ENCODE assay signal across 17 cellular contexts in genomic region chr19:55027472-55028337, GRCh38. TPM values are rescaled to one million over a fixed set of nuclear protein-coding genes. Genes with fewer than 3 reads are reported as not detected.
DNase-seq lines count a peak whose midpoint lies in the region; ATAC-seq and TF ChIP-seq lines count a peak whose summit lies in the region.
"Had no signal": no experiment of that assay in that cellular context is flagged by ENCODE, and none has a peak within 500 bp of the region (broad histone marks: within the 10 kb centered on the region; RNA-seq: fewer than 3 reads in every experiment).

No MANE protein-coding gene starts in this region.

- H2AFZ ChIP-seq in OCI-LY1 (ENCODE audit: low read length) = no peak overlapping the region

- H3K4me1 Mint-ChIP-seq in CD4-positive, alpha-beta T cell (ENCODE audit: low read depth) = peaks cover 16% of the 10 kb centered on the region

- no peak for TF ChIP-seq EP300 in gastroesophageal sphincter (IDR thresholded peaks at IDR 0.05)

- H3K36me3 ChIP-seq in H7 (replicated peaks; ENCODE audit: control insufficient read depth, insufficient read depth, low read length) (no peaks in the 10 kb centered on the region), OCI-LY1 (ENCODE audit: insufficient read depth, low read length) (peaks cover 18% of the 10 kb centered on the region), gastroesophageal sphincter (no peaks in the 10 kb centered on the region)

- H3K27ac ChIP-seq in CD4-positive, alpha-beta T cell (ENCODE audit: low read depth, low read length) = peak overlapping the region; percentile 29
- H3K27ac ChIP-seq in OCI-LY1 (ENCODE audit: low read depth, low read length, poor library complexity, severe bottlenecking) = peak overlapping the region; percentile 62
- H3K27ac ChIP-seq in gastroesophageal sphincter = no peak overlapping the region

- H3K27me3 ChIP-seq in CD4-positive, alpha-beta T cell (ENCODE audit: control insufficient read depth, insufficient read depth, low read length) = no peaks in the 10 kb centered on the region
- H3K27me3 ChIP-seq in H7 (ENCODE audit: control insufficient read depth, insufficient read depth, low read length) (no peaks in the 10 kb centered on the region), OCI-LY1 (ENCODE audit: insufficient read depth, low read length) (no peaks in the 10 kb centered on the region), gastroesophageal sphincter (no peaks in the 10 kb centered on the region)

- WGBS in gastroesophageal sphincter (ENCODE audit: low coverage in 1 of 2), 2 donors = 71 to 84% methylated on average over 3 to 7 of the region's 21 CpGs

- no peak overlapping the region for H3K4me3 Mint-ChIP-seq in CD4-positive, alpha-beta T cell
- H3K4me3 Mint-ChIP-seq: stimulated activated naive B cell treated with anti-CD40 and anti-IgM and Interleukin-4, amounts not matched to agents 10 μg/mL and 1 μg/mL and 100 μg/mL, for 72 hours had no signal

- no peaks in the 10 kb centered on the region; the same call in 1 of the 2 replicates for H3F3A ChIP-seq in OCI-LY1 (ENCODE audit: insufficient read depth, low read length)

- intact Hi-C loops in CD4-positive, alpha-beta T cell (cut with DNase I, micrococcal nuclease) = no loop called here

- H3K4me1 ChIP-seq in OCI-LY1 (ENCODE audit: insufficient read depth, low read length, severe bottlenecking) (peaks cover 25% of the 10 kb centered on the region), gastroesophageal sphincter (no peaks in the 10 kb centered on the region)

- peaks cover 11% of the 10 kb centered on the region for H3K9me3 ChIP-seq in CD4-positive, alpha-beta T cell (ENCODE audit: control insufficient read depth, low read length)
- peaks cover 11% of the 10 kb centered on the region; the same call in 1 of the 2 replicates for H3K9me3 ChIP-seq in OCI-LY1 (ENCODE audit: low read length)
- H3K9me3 ChIP-seq in gastroesophageal sphincter = no peaks in the 10 kb centered on the region

- H3K4me2 ChIP-seq in OCI-LY1 (ENCODE audit: low read length) = no peak overlapping the region

- H3K27ac Mint-ChIP-seq in CD4-positive, alpha-beta T cell = no peak overlapping the region
- H3K27ac Mint-ChIP-seq: progenitor cell of endocrine pancreas; stimulated activated naive B cell treated with anti-CD40 and anti-IgM and Interleukin-4, amounts not matched to agents 10 μg/mL and 1 μg/mL and 100 μg/mL, for 72 hours had no signal

- DNase-seq in CD4-positive, alpha-beta T cell = no peak
- DNase-seq in H7 = peak; percentile 38
- DNase-seq in iris pigment epithelial cell (ENCODE audit: low read depth) = peak; percentile 3
- DNase-seq in NCI-H345 (lab: John Stamatoyannopoulos, UW) = no peak
- DNase-seq: aorta; hippocampal formation; NCI-H510A; stimulated activated CD4-positive, alpha-beta T cell treated with anti-CD3 and anti-CD28 coated beads, Interleukin-2, amount 100 ng/mL, for 24 hours; stimulated activated naive B cell treated with anti-CD40 and anti-IgM and Interleukin-4, amounts not matched to agents 10 μg/mL and 1 μg/mL and 100 μg/mL, for 72 hours had no signal

- ATAC-seq in CD4-positive, alpha-beta T cell (ENCODE audit: poor library complexity) = no peak
- no peak for ATAC-seq in HG02588 (IDR thresholded peaks at IDR 0.05; ENCODE audit: unreplicated experiment)
- ATAC-seq in HG03095 (IDR thresholded peaks at IDR 0.05; ENCODE audit: unreplicated experiment) = no peak
- ATAC-seq in gastroesophageal sphincter = no peak
- ATAC-seq: GM12878; stimulated activated naive B cell treated with anti-CD40 and anti-IgM and Interleukin-4, amounts not matched to agents 10 μg/mL and 1 μg/mL and 100 μg/mL, for 72 hours had no signal

- no peak overlapping the region for H3K9ac ChIP-seq in OCI-LY1 (ENCODE audit: low read length)

- H4K20me1 ChIP-seq in OCI-LY1 (ENCODE audit: insufficient read depth, low read length) = no peaks in the 10 kb centered on the region

- H3K36me3 Mint-ChIP-seq in CD4-positive, alpha-beta T cell (ENCODE audit: low read depth) = peaks cover 21% of the 10 kb centered on the region

- CTCF ChIA-PET in CD4-positive, alpha-beta T cell (lab: Charles Lee) = no interaction called here

- H3K9me2 ChIP-seq in OCI-LY1 (ENCODE audit: low read depth, low read length) = no peaks in the 10 kb centered on the region

- 0 out of 2 replicates have a peak, but pooled peaks cover 4% of the 10 kb centered on the region for H3K79me2 ChIP-seq in OCI-LY1 (ENCODE audit: insufficient read depth, low read length)

- peaks cover 11% of the 10 kb centered on the region for H3K9me3 Mint-ChIP-seq in CD4-positive, alpha-beta T cell

- TF ChIP-seq CTCF in CD4-positive, alpha-beta T cell (IDR thresholded peaks at IDR 0.05) = no peak
- TF ChIP-seq CTCF in OCI-LY1 (IDR thresholded peaks at IDR 0.05; ENCODE audit: low read length) = no peak
- TF ChIP-seq CTCF in gastroesophageal sphincter (IDR thresholded peaks at IDR 0.05) = no peak

- no peaks in the 10 kb centered on the region for H3K27me3 Mint-ChIP-seq in CD4-positive, alpha-beta T cell
- H3K27me3 Mint-ChIP-seq: progenitor cell of endocrine pancreas; stimulated activated naive B cell treated with anti-CD40 and anti-IgM and Interleukin-4, amounts not matched to agents 10 μg/mL and 1 μg/mL and 100 μg/mL, for 72 hours had no signal

- no peak overlapping the region for H3K4me3 ChIP-seq in H7 (ENCODE audit: insufficient read depth, low read depth, low read length)
- H3K4me3 ChIP-seq in OCI-LY1 (ENCODE audit: low read depth, low read length, poor library complexity, severe bottlenecking) = no peak overlapping the region
- no peak overlapping the region for H3K4me3 ChIP-seq in gastroesophageal sphincter
- H3K4me3 ChIP-seq: GM12878 had no signal

- POLR2A ChIA-PET in CD4-positive, alpha-beta T cell (lab: Charles Lee) = interaction anchor here (0.5 kb wide), 1 partner anchor 911 kb away, joined by 3 read pairs; no protein-coding TSS in a partner anchor

- TF ChIP-seq POLR2A in gastroesophageal sphincter (IDR thresholded peaks at IDR 0.05) = no peak

RNA-seq across cellular contexts. Expression of gene GP6, which starts 10.4 kb away (rescaled TPM):
- under 1 TPM; 0.38 to 0.47 TPM for total RNA-seq in CD4-positive, alpha-beta T cell
- not detected in 2 replicates for total RNA-seq in H7 (2014; rRNA removed; shearing (Covaris generic))
- total RNA-seq in gastroesophageal sphincter = not detected
- total RNA-seq: GM12878, H4, LHCN-M2 had no signal

RNA-seq across cellular contexts. Expression of gene RDH13, which starts 35.2 kb away (rescaled TPM):
- total RNA-seq in CD4-positive, alpha-beta T cell = 1 to 10 TPM; 7.4 to 8.8 TPM
- 21.2 and 24.4 TPM in 2 replicates for total RNA-seq in H7 (2014; rRNA removed; shearing (Covaris generic))
- total RNA-seq in gastroesophageal sphincter = 10 to 100 TPM in 3 of 4 donors, 1 to 10 TPM in 1; 10.0 to 15.6 (median 13.9) TPM

RNA-seq across cellular contexts. Expression of gene EPS8L1, which starts 48.0 kb away (rescaled TPM):
- total RNA-seq in CD4-positive, alpha-beta T cell = 1 to 10 TPM; 2.0 to 2.2 TPM
- total RNA-seq in H7 (2014; rRNA removed; shearing (Covaris generic)) = 20.0 and 22.9 TPM in 2 replicates
- 10 to 100 TPM in 1 of 4 donors, 1 to 10 TPM in 3; 2.2 to 10.5 (median 2.5) TPM for total RNA-seq in gastroesophageal sphincter

Comparison
In these comparisons a context has a peak if more than half of its experiments do, and no peak if none do; other contexts are left out.
1. DNase-seq: peak in H7 (single experiment) and iris pigment epithelial cell (single experiment); none in CD4-positive, alpha-beta T cell (0 of 10) and NCI-H345 (single experiment).
2. H3K27ac ChIP-seq: peak in CD4-positive, alpha-beta T cell (single experiment) and OCI-LY1 (single experiment); none in gastroesophageal sphincter (0 of 4).